In the genomic region with DNA sequence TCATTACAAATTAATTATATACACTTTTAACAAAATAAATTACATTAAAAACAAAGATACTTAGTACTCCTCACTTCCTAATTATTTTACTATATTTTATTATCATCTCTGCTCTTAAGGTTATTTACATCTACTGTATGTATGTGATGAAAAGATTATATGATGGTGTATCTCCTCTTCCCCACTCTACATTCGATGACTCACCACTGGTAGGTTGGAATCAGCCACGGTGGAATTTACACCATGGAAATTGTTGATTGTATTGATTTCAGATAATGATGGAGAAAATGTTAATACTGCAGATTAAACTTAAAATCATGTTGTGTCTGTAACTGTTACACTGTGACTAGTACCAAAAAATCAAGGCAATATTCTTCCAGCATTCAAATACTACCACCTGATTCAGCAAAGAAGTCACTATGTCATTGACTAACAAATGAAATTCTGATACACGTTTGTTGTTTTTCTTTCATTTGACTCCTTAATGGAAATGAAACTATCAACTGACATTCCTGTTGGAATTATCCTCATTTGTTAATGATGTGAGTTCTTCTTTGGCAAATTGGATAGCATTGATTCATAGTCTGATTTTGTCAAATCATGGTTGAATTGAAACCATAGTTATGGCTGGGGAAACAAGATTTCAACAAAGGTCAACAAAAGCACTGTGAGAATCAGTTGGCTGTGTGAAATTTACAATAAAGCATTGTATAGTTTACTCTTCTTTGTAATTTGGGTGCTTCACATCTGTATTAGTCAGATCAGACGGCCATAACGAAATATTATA, we compare ENCODE assay signal across 24 cellular contexts.
"Had no signal": no experiment of that assay in that cellular context is flagged by ENCODE, and none has a peak within 500 bp of the region (broad histone marks: within the 10 kb centered on the region; RNA-seq: fewer than 3 reads in every experiment).

No MANE protein-coding gene starts in this region.

- H3K4me3 Mint-ChIP-seq: dendritic cell treated with granulocyte-macrophage colony-stimulating factor and Interleukin-4, amounts not matched to agents 40 ng/mL and 50 ng/mL, for 4 days; mesothelial cell of epicardium; naive B cell; naive thymus-derived CD8-positive, alpha-beta T cell had no signal

- H3K4me3 ChIP-seq: colonic mucosa, esophagus squamous epithelium, gastrocnemius medialis, heart right ventricle, left lung, lower lobe of right lung, mucosa of descending colon had no signal

- H3K9me3 Mint-ChIP-seq: dendritic cell treated with granulocyte-macrophage colony-stimulating factor and Interleukin-4, amounts not matched to agents 40 ng/mL and 50 ng/mL, for 4 days; mesothelial cell of epicardium had no signal

- DNase-seq: colonic mucosa; cortex of kidney; effector CD4-positive, alpha-beta T cell; effector memory CD4-positive, alpha-beta T cell; esophagus squamous epithelium; foreskin melanocyte; gastrocnemius medialis; glutamatergic neuron; head of caudate nucleus; heart right ventricle; hippocampal formation; left cardiac atrium; left lung; left ventricle myocardium superior; lower lobe of right lung; mesenchymal stem cell; mucosa of descending colon; naive B cell; naive thymus-derived CD8-positive, alpha-beta T cell had no signal

- H3K4me1 ChIP-seq: colonic mucosa, esophagus squamous epithelium, gastrocnemius medialis, left lung, lower lobe of right lung had no signal

- FAIRE-seq: islet of Langerhans, keratinocyte had no signal

- H3K27ac Mint-ChIP-seq: dendritic cell treated with granulocyte-macrophage colony-stimulating factor and Interleukin-4, amounts not matched to agents 40 ng/mL and 50 ng/mL, for 4 days; mesothelial cell of epicardium; naive B cell; naive thymus-derived CD8-positive, alpha-beta T cell had no signal

- H3K9me3 ChIP-seq: colonic mucosa, esophagus squamous epithelium, gastrocnemius medialis, left lung, lower lobe of right lung, mucosa of descending colon had no signal

- H3K36me3 Mint-ChIP-seq: mesothelial cell of epicardium; naive thymus-derived CD8-positive, alpha-beta T cell had no signal

- H3K27ac ChIP-seq: colonic mucosa, epithelial cell of prostate, gastrocnemius medialis, heart right ventricle, left lung, lower lobe of right lung had no signal

- H3K4me1 Mint-ChIP-seq: naive B cell; naive thymus-derived CD8-positive, alpha-beta T cell had no signal

- H3K27me3 ChIP-seq: colonic mucosa, esophagus squamous epithelium, gastrocnemius medialis, left lung had no signal

- ATAC-seq: gastrocnemius medialis; heart right ventricle; left cardiac atrium; left lung; left ventricle myocardium superior; lower lobe of right lung; mucosa of descending colon; naive thymus-derived CD8-positive, alpha-beta T cell had no signal

- H3K36me3 ChIP-seq: colonic mucosa, esophagus squamous epithelium, gastrocnemius medialis, heart right ventricle, left lung, lower lobe of right lung had no signal
